13 cellular contexts compared by ENCODE assay signal in genomic region chr14:68308695-68309094, GRCh38.
A peak's percentile ranks its signal among the peaks of the same experiment; 100 is the strongest.
DNase-seq lines count a peak whose midpoint lies in the region; ATAC-seq and TF ChIP-seq lines count a peak whose summit lies in the region.
"Had no signal": no experiment of that assay in that cellular context is flagged by ENCODE, and none has a peak within 500 bp of the region (broad histone marks: within the 10 kb centered on the region; RNA-seq: fewer than 3 reads in every experiment).

No MANE protein-coding gene starts in this region.

- DNase-seq in HFFc6 (no peak), mesothelial cell of epicardium (ENCODE audit: low spot score in 2 of 2, unreplicated experiment in 2 of 2) (no peak), gastrocnemius medialis (no peak), MG63 (no peak)
- DNase-seq in activated CD4-positive, CD25-positive, alpha-beta regulatory T cell treated with anti-CD3 and anti-CD28 coated beads, Interleukin-2, amount 50 U/mL, for 72 hours, result no peak
- DNase-seq in effector CD4-positive, alpha-beta T cell, result no peak
- DNase-seq: activated T-cell treated with anti-CD3 and anti-CD28 coated beads, Interleukin-2, amount 50 U/mL, for 48 hours; KBM-7; left cardiac atrium; NCI-H2107 had no signal

- H3K27ac Mint-ChIP-seq in HFFc6 (peak overlapping the region; percentile 14), brain (peak overlapping the region in 3 of 5 experiments; percentile 78 to 83 (median 83)), mesothelial cell of epicardium (peak overlapping the region; percentile 92)
- H3K27ac Mint-ChIP-seq: WTC11 had no signal

- no peaks in the 10 kb centered on the region for H3K27me3 Mint-ChIP-seq in HFFc6 (ENCODE audit: insufficient read depth)
- peaks cover 3% of the 10 kb centered on the region for H3K27me3 Mint-ChIP-seq in brain
- H3K27me3 Mint-ChIP-seq in mesothelial cell of epicardium (ENCODE audit: low read depth), result no peaks in the 10 kb centered on the region

- H3K27ac ChIP-seq in temporal lobe (ENCODE audit: low read depth, low read length) (peak overlapping the region; percentile 28), gastrocnemius medialis (no peak overlapping the region)

- H3K9me3 Mint-ChIP-seq in HFFc6, result no peaks in the 10 kb centered on the region
- peaks cover 0 to 3% (median 0%) of the 10 kb centered on the region in 5 experiments for H3K9me3 Mint-ChIP-seq in brain
- no peaks in the 10 kb centered on the region for H3K9me3 Mint-ChIP-seq in mesothelial cell of epicardium

- H3K27me3 ChIP-seq in gastrocnemius medialis (no peaks in the 10 kb centered on the region), MG63 (no peaks in the 10 kb centered on the region)

- H3K4me3 ChIP-seq in gastrocnemius medialis, result no peak overlapping the region
- H3K4me3 ChIP-seq in MG63, result no peak overlapping the region

- H3K36me3 ChIP-seq in gastrocnemius medialis, result no peaks in the 10 kb centered on the region
- H3K36me3 ChIP-seq in MG63, result no peaks in the 10 kb centered on the region

- H3K4me1 ChIP-seq in gastrocnemius medialis, result peaks cover 10 to 20% of the 10 kb centered on the region in 2 donors

- intact Hi-C loops in gastrocnemius medialis (cut with DNase I; ENCODE audit: low total_unique reads), result no loop called here

- TF ChIP-seq POLR2A in gastrocnemius medialis (IDR thresholded peaks at IDR 0.05), result no peak

- ATAC-seq in gastrocnemius medialis, result no peak
- ATAC-seq: WTC11 had no signal

- H3K4me3 Mint-ChIP-seq in HFFc6 (peak overlapping the region; percentile 44), brain (peak overlapping the region in 1 of 5 experiments; percentile 7), mesothelial cell of epicardium (no peak overlapping the region)
- H3K4me3 Mint-ChIP-seq: WTC11 had no signal

- TF ChIP-seq CTCF in HFFc6 (IDR thresholded peaks at IDR 0.05) (no peak), brain (conservative IDR thresholded peaks at IDR 0.05) (no peak), mesothelial cell of epicardium (IDR thresholded peaks at IDR 0.05; ENCODE audit: unreplicated experiment) (no peak), gastrocnemius medialis (IDR thresholded peaks at IDR 0.05 in 4 of 5, conservative IDR thresholded peaks at IDR 0.05 in 1 of 5) (no peak)

- in situ Hi-C loops in gastrocnemius medialis (cut with MboI; ENCODE audit: low sequenced_read_pairs in 4 of 4), result no loop called here

- H3K36me3 Mint-ChIP-seq in HFFc6 (ENCODE audit: low read depth), result no peaks in the 10 kb centered on the region
- no peaks in the 10 kb centered on the region for H3K36me3 Mint-ChIP-seq in brain
- H3K36me3 Mint-ChIP-seq in mesothelial cell of epicardium, result no peaks in the 10 kb centered on the region
- H3K36me3 Mint-ChIP-seq: WTC11 had no signal

- H3K9me3 ChIP-seq in gastrocnemius medialis, result no peaks in the 10 kb centered on the region
- no peaks in the 10 kb centered on the region for H3K9me3 ChIP-seq in MG63

- H3K4me1 Mint-ChIP-seq in HFFc6 (ENCODE audit: low read depth) (peaks cover 29% of the 10 kb centered on the region), brain (peaks cover 73% of the 10 kb centered on the region), mesothelial cell of epicardium (peaks cover 69% of the 10 kb centered on the region)

Comparison
In these comparisons a context has a peak if more than half of its experiments do, and no peak if none do; other contexts are left out.
1. H3K27ac Mint-ChIP-seq: peak in every context shown above with its lines; median percentile 92 in mesothelial cell of epicardium; 83 in brain; 14 in HFFc6.